ENCODE assay signal across 1 cellular context in genomic region chr6:125951323-125951722, GRCh38.
TF ChIP-seq lines count a peak whose summit lies in the region.

No MANE protein-coding gene starts in this region.

TF ChIP-seq in HepG2, 621 proteins besides CTCF, POLR2A, EP300 and RAD21 (continued from another document):
- no peak for TF ChIP-seq LRRFIP1 (CRISPR knock-in tag; conservative IDR thresholded peaks at IDR 0.05)
- peak; percentile 62 for TF ChIP-seq TEAD3 (CRISPR knock-in tag; optimal IDR thresholded peaks at IDR 0.05; ENCODE audit: borderline replicate concordance)
- no peak for TF ChIP-seq BCL3 (CRISPR knock-in tag; IDR thresholded peaks at IDR 0.05)
- no peak for TF ChIP-seq TEAD2 (CRISPR knock-in tag; IDR thresholded peaks at IDR 0.05)
- TF ChIP-seq ASH2L (IDR thresholded peaks at IDR 0.05; ENCODE audit: insufficient read length, low read depth, low read length), result peak; percentile 1
- no peak for TF ChIP-seq ZNF530 (CRISPR knock-in tag; IDR thresholded peaks at IDR 0.05; ENCODE audit: low read depth)
- peak; percentile 35; the same call in 1 of the 2 replicates for TF ChIP-seq TFAP4 (IDR thresholded peaks at IDR 0.05; ENCODE audit: borderline replicate concordance, low read depth)
- TF ChIP-seq ZNF274 (CRISPR knock-in tag; IDR thresholded peaks at IDR 0.05), result no peak
- no peak for TF ChIP-seq KLF6 (CRISPR knock-in tag; IDR thresholded peaks at IDR 0.05)
- TF ChIP-seq KDM3A (CRISPR knock-in tag; IDR thresholded peaks at IDR 0.05; ENCODE audit: low read depth), result no peak
- no peak for TF ChIP-seq ZNF850 (CRISPR knock-in tag; conservative IDR thresholded peaks at IDR 0.05)
- no peak for TF ChIP-seq NR0B2 (CRISPR knock-in tag; IDR thresholded peaks at IDR 0.05)
- no peak for TF ChIP-seq RFXAP (CRISPR knock-in tag; IDR thresholded peaks at IDR 0.05; ENCODE audit: borderline replicate concordance)
- TF ChIP-seq MLLT10 (CRISPR knock-in tag; IDR thresholded peaks at IDR 0.05), result no peak
- 0 out of 2 replicates have a peak, but pooled peaks have one; percentile 31 for TF ChIP-seq ZNF317 (CRISPR knock-in tag; IDR thresholded peaks at IDR 0.05)
- TF ChIP-seq ARID5B (CRISPR knock-in tag; IDR thresholded peaks at IDR 0.05), result 0 out of 2 replicates have a peak, but pooled peaks have one; percentile 9
- TF ChIP-seq ARNT2 (CRISPR knock-in tag; IDR thresholded peaks at IDR 0.05; ENCODE audit: low read depth), result no peak
- no peak for TF ChIP-seq ELF1 (CRISPR knock-in tag; IDR thresholded peaks at IDR 0.05)
- no peak for TF ChIP-seq CAMTA2 (CRISPR knock-in tag; IDR thresholded peaks at IDR 0.05; ENCODE audit: borderline replicate concordance)
- no peak for TF ChIP-seq CBX5 (CRISPR knock-in tag; IDR thresholded peaks at IDR 0.05; ENCODE audit: borderline replicate concordance)
- no peak for TF ChIP-seq ZNF335 (CRISPR knock-in tag; IDR thresholded peaks at IDR 0.05)
- TF ChIP-seq ZNF691 (CRISPR knock-in tag; IDR thresholded peaks at IDR 0.05; ENCODE audit: borderline replicate concordance, low read depth), result no peak
- no peak for TF ChIP-seq ERF (CRISPR knock-in tag; IDR thresholded peaks at IDR 0.05)
- no peak for TF ChIP-seq NFATC3 (CRISPR knock-in tag; IDR thresholded peaks at IDR 0.05)
- no peak for TF ChIP-seq ATF2 (CRISPR knock-in tag; IDR thresholded peaks at IDR 0.05)
- 0 out of 2 replicates have a peak, but pooled peaks have one; percentile 2 for TF ChIP-seq SMC3 (IDR thresholded peaks at IDR 0.05; ENCODE audit: low read length)
- TF ChIP-seq PHF20 (CRISPR knock-in tag; IDR thresholded peaks at IDR 0.05), result no peak
- TF ChIP-seq ZBTB37 (CRISPR knock-in tag; IDR thresholded peaks at IDR 0.05), result no peak
- TF ChIP-seq ZNF768 (CRISPR knock-in tag; IDR thresholded peaks at IDR 0.05), result no peak
- TF ChIP-seq ZNF614 (CRISPR knock-in tag; IDR thresholded peaks at IDR 0.05; ENCODE audit: borderline replicate concordance), result 0 out of 2 replicates have a peak, but pooled peaks have one; percentile 33
- TF ChIP-seq KLF16 (CRISPR knock-in tag; IDR thresholded peaks at IDR 0.05), result no peak
- TF ChIP-seq PATZ1 (CRISPR knock-in tag; IDR thresholded peaks at IDR 0.05), result no peak
- no peak for TF ChIP-seq BCLAF1 (IDR thresholded peaks at IDR 0.05)
- no peak for TF ChIP-seq KAT2B (IDR thresholded peaks at IDR 0.05; ENCODE audit: borderline replicate concordance, low read depth, low read length)
- no peak for TF ChIP-seq AGO1 (IDR thresholded peaks at IDR 0.05; ENCODE audit: low read depth, low read length, poor library complexity, severe bottlenecking)
- TF ChIP-seq ZNF10 (CRISPR knock-in tag; IDR thresholded peaks at IDR 0.05; ENCODE audit: borderline replicate concordance, low read depth), result no peak
- TF ChIP-seq SAP130 (CRISPR knock-in tag; IDR thresholded peaks at IDR 0.05; ENCODE audit: low read depth), result peak; percentile 64
- no peak for TF ChIP-seq ZNF232 (CRISPR knock-in tag; IDR thresholded peaks at IDR 0.05; ENCODE audit: borderline replicate concordance)
- TF ChIP-seq ZNF569 (CRISPR knock-in tag; IDR thresholded peaks at IDR 0.05; ENCODE audit: borderline replicate concordance), result no peak
- TF ChIP-seq TCF12 (IDR thresholded peaks at IDR 0.05), result no peak
- TF ChIP-seq TCF12 (CRISPR knock-in tag; IDR thresholded peaks at IDR 0.05), result no peak
TF ChIP-seq in HepG2: peak in this region for 13.
